In genomic region chr5:179777456-179777855, GRCh38 we compare ENCODE assay signal across 18 cellular contexts. TPM values are rescaled to one million over a fixed set of nuclear protein-coding genes. Genes with fewer than 3 reads are reported as not detected.
A peak's percentile ranks its signal among the peaks of the same experiment; 100 is the strongest.
DNase-seq lines count a peak whose midpoint lies in the region; ATAC-seq and TF ChIP-seq lines count a peak whose summit lies in the region.
"Had no signal": no experiment of that assay in that cellular context is flagged by ENCODE, and none has a peak within 500 bp of the region (broad histone marks: within the 10 kb centered on the region; RNA-seq: fewer than 3 reads in every experiment).

No MANE protein-coding gene starts in this region.

- no peaks in the 10 kb centered on the region for H3K9me3 ChIP-seq in heart left ventricle
- H3K9me3 ChIP-seq in RWPE2 (ENCODE audit: severe bottlenecking), result no peaks in the 10 kb centered on the region
- no peaks in the 10 kb centered on the region for H3K9me3 ChIP-seq in spleen
- H3K9me3 ChIP-seq: A549, BLaER1 had no signal

- H3K36me3 ChIP-seq in heart left ventricle (peaks cover 2 to 86% (median 66%) of the 10 kb centered on the region in 9 donors), RWPE2 (ENCODE audit: low read depth) (peaks cover 51% of the 10 kb centered on the region), spleen (peaks cover 2 to 95% (median 70%) of the 10 kb centered on the region in 6 donors)

- peak overlapping the region; percentile 87 for H3K27ac Mint-ChIP-seq in glutamatergic neuron (ENCODE audit: unreplicated experiment)

- DNase-seq in left ventricle myocardium superior (peak; percentile 8), heart left ventricle (no peak), RWPE2 (ENCODE audit: low spot score) (peak; percentile 38), glutamatergic neuron (no peak), spleen (peak; percentile 58), RKO (ENCODE audit: low spot score) (no peak)
- DNase-seq: DMS79 treated with DMSO at 0.1 percent for 48 hours, GOT3, NCI-H1105 treated with DMSO at 0.1 percent for 48 hours, NCI-H1694 treated with DMSO at 0.1 percent for 48 hours, NCI-H510A, NCI-H748 treated with DMSO at 0.1 percent for 48 hours, SIG-M5 had no signal

- TF ChIP-seq CTCF in heart left ventricle (IDR thresholded peaks at IDR 0.05) (no peak), RWPE2 (IDR thresholded peaks at IDR 0.05; ENCODE audit: poor library complexity, severe bottlenecking) (no peak), glutamatergic neuron (IDR thresholded peaks at IDR 0.05; ENCODE audit: partially characterized antibody, unreplicated experiment) (no peak), spleen (IDR thresholded peaks at IDR 0.05 in 8 of 11, conservative IDR thresholded peaks at IDR 0.05 in 3 of 11) (no peak)

- H3K27me3 ChIP-seq in heart left ventricle (no peaks in the 10 kb centered on the region), RWPE2 (ENCODE audit: insufficient read depth, poor library complexity, severe bottlenecking) (no peaks in the 10 kb centered on the region), spleen (replicated peaks in 1 of 7) (no peaks in the 10 kb centered on the region)
- H3K27me3 ChIP-seq: BLaER1 had no signal

- no peak overlapping the region for H3K4me3 ChIP-seq in heart left ventricle
- H3K4me3 ChIP-seq in RWPE2 (ENCODE audit: severe bottlenecking), result no peak overlapping the region
- H3K4me3 ChIP-seq in spleen, result no peak overlapping the region
- H3K4me3 ChIP-seq: A549, BLaER1, K562 had no signal

- intact Hi-C loops in left ventricle myocardium superior (cut with micrococcal nuclease) (no loop called here), heart left ventricle (cut with DNase I) (no loop called here), spleen (cut with DNase I; ENCODE audit: low total_unique reads) (no loop called here)

- TF ChIP-seq POLR2A in heart left ventricle (IDR thresholded peaks at IDR 0.05) (no peak), spleen (IDR thresholded peaks at IDR 0.05) (no peak)

- peak overlapping the region in 2 of 12 donors; percentile 15 to 71 for H3K27ac ChIP-seq in heart left ventricle
- H3K27ac ChIP-seq in RWPE2 (ENCODE audit: poor library complexity, severe bottlenecking), result no peak overlapping the region
- peak overlapping the region in 2 of 8 donors; percentile 5 to 24 for H3K27ac ChIP-seq in spleen
- H3K27ac ChIP-seq: A549, BLaER1 had no signal

- H3K4me1 ChIP-seq in heart left ventricle (peaks cover 0 to 63% (median 0%) of the 10 kb centered on the region in 12 donors), RWPE2 (ENCODE audit: insufficient read depth, poor library complexity, severe bottlenecking) (no peaks in the 10 kb centered on the region), spleen (peaks cover 0 to 59% (median 19%) of the 10 kb centered on the region in 6 donors)
- H3K4me1 ChIP-seq: A549, BLaER1 had no signal

- H3K36me3 Mint-ChIP-seq in glutamatergic neuron (ENCODE audit: unreplicated experiment), result peaks cover 5% of the 10 kb centered on the region

- peaks cover 10% of the 10 kb centered on the region for H3K27me3 Mint-ChIP-seq in glutamatergic neuron (ENCODE audit: unreplicated experiment)

- H3K4me3 Mint-ChIP-seq in glutamatergic neuron (ENCODE audit: unreplicated experiment), result peak overlapping the region; percentile 71

- H3K4me1 Mint-ChIP-seq in glutamatergic neuron (ENCODE audit: low read depth, unreplicated experiment), result peaks cover 31% of the 10 kb centered on the region

- WGBS in heart left ventricle, 4 donors, result 83 to 95% (median 90%) methylated on average over 10 of the region's 10 CpGs
- 89 to 97% (median 93%) methylated on average over 10 of the region's 10 CpGs for WGBS in spleen, 5 donors

- H3K9me3 Mint-ChIP-seq in glutamatergic neuron (ENCODE audit: unreplicated experiment), result peaks cover 10% of the 10 kb centered on the region

- ATAC-seq in left ventricle myocardium superior, result no peak
- no peak for ATAC-seq in heart left ventricle
- no peak for ATAC-seq in RWPE2 (ENCODE audit: low read depth)
- ATAC-seq in HG03571 (IDR thresholded peaks at IDR 0.05; ENCODE audit: unreplicated experiment), result no peak
- ATAC-seq: A549, K562 had no signal

RNA-seq across cellular contexts. Expression of gene LTC4S, which starts 16.3 kb away (rescaled TPM):
- 7.1 TPM for total RNA-seq in left ventricle myocardium superior
- 10 to 100 TPM in 4 of 9 donors, 1 to 10 TPM in 5; 4.5 to 16.7 (median 9.5) TPM for total RNA-seq in heart left ventricle
- 10 to 100 TPM in 1 of 2 donors, 1 to 10 TPM in 1; 3.3 to 13.8 TPM for polyA plus RNA-seq in heart left ventricle
- 0.91 TPM for total RNA-seq in glutamatergic neuron (ENCODE audit: unreplicated experiment)
- 10 to 100 TPM in 3 of 7 donors, 1 to 10 TPM in 4; 4.0 to 24.2 (median 9.2) TPM for total RNA-seq in spleen
- polyA plus RNA-seq in spleen, result 10 to 100 TPM in 1 of 3 donors, 1 to 10 TPM in 2; 3.1 to 14.9 (median 3.8) TPM
- total RNA-seq: RPMI7951 had no signal
- polyA plus RNA-seq: A549 had no signal

RNA-seq across cellular contexts. Expression of gene MGAT4B, which starts 29.2 kb away (rescaled TPM):
- total RNA-seq in left ventricle myocardium superior, result 110 TPM
- total RNA-seq in heart left ventricle, result 100 to 1,000 TPM in 6 of 9 donors, 10 to 100 TPM in 3; 84.2 to 209 (median 112) TPM
- 10 to 100 TPM; 49.6 to 89.7 TPM for polyA plus RNA-seq in heart left ventricle
- 140 TPM for total RNA-seq in glutamatergic neuron (ENCODE audit: unreplicated experiment)
- total RNA-seq in spleen, result 100 to 1,000 TPM in 2 of 7 donors, 10 to 100 TPM in 5; 76.8 to 117 (median 87.7) TPM
- 10 to 100 TPM; 34.9 to 49.3 (median 35.8) TPM for polyA plus RNA-seq in spleen

RNA-seq across cellular contexts. Expression of gene SQSTM1, which starts 43.2 kb away (rescaled TPM):
- total RNA-seq in left ventricle myocardium superior (434 TPM), heart left ventricle (100 to 1,000 TPM; 266 to 747 (median 402) TPM), glutamatergic neuron (ENCODE audit: unreplicated experiment) (97.0 TPM), spleen (100 to 1,000 TPM; 241 to 328 (median 311) TPM)
- polyA plus RNA-seq in heart left ventricle (100 to 1,000 TPM; 177 to 266 TPM), spleen (100 to 1,000 TPM; 105 to 185 (median 126) TPM)

RNA-seq across cellular contexts. Expression of gene MAML1, which starts 44.8 kb away (rescaled TPM):
- total RNA-seq in left ventricle myocardium superior (13.5 TPM), heart left ventricle (10 to 100 TPM in 8 of 9 donors, 1 to 10 TPM in 1; 9.5 to 18.0 (median 11.9) TPM), glutamatergic neuron (ENCODE audit: unreplicated experiment) (30.0 TPM), spleen (10 to 100 TPM; 31.3 to 42.8 (median 36.7) TPM)
- polyA plus RNA-seq in heart left ventricle (1 to 10 TPM; 6.9 to 9.0 TPM), spleen (10 to 100 TPM in 1 of 3 donors, 1 to 10 TPM in 2; 4.7 to 10.7 (median 6.7) TPM)

Comparison
In these comparisons a context has a peak if more than half of its experiments do, and no peak if none do; other contexts are left out.
1. DNase-seq: peak in left ventricle myocardium superior (single experiment), RWPE2 (single experiment) and spleen (single experiment); none in heart left ventricle (0 of 5), glutamatergic neuron (single experiment) and RKO (single experiment).